28 cellular contexts compared by ENCODE assay signal in the genomic region with DNA sequence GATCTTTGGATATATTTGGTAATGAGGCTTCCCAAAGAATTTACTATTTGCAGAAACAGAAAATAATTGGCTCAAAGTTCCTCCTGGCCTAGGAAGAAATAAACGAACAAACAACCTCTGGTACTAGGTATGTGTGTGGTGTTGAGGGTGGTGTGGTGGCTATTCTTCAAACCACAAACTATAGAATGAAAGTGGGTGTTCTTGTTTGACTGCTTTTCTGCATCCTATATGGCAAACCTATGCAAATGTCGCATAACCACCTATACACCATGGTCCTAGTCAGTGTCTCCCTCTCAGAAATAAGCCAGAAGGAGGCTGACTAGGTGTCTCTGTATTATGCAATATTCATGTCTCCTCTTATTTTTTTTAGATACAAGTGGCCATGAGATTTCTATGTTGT.
DNase-seq lines count a peak whose midpoint lies in the region; ATAC-seq and TF ChIP-seq lines count a peak whose summit lies in the region.
"Had no signal": no experiment of that assay in that cellular context is flagged by ENCODE, and none has a peak within 500 bp of the region (broad histone marks: within the 10 kb centered on the region; RNA-seq: fewer than 3 reads in every experiment).

No MANE protein-coding gene starts in this region.

- DNase-seq in NCI-H526 treated with DMSO at 0.1 percent for 48 hours (lab: John Stamatoyannopoulos, UW) = peak; percentile 21
- DNase-seq in LoVo (ENCODE audit: low spot score) = no peak
- DNase-seq in DMS153 (lab: John Stamatoyannopoulos, UW) = no peak
- DNase-seq: activated CD4-positive, alpha-beta T cell treated with anti-CD3 and anti-CD28 coated beads, Interleukin-2, amount 10 ng/mL, durations not matched to agents 7 days and 5 days; activated naive CD4-positive, alpha-beta T cell; activated T-cell treated with anti-CD3 and anti-CD28 coated beads, Interleukin-2, amount 50 U/mL, for 72 hours; adrenal gland; BE2C; body of pancreas; CD8-positive, alpha-beta memory T cell; cerebellar nuclear complex; esophagus squamous epithelium; left colon; NCI-H1436 treated with DMSO at 0.1 percent for 48 hours; NCI-H446 treated with DMSO at 0.1 percent for 48 hours; posterior cingulate gyrus; right lobe of liver; Right ventricle myocardium superior; stimulated activated CD4-positive, alpha-beta T cell treated with anti-CD3 and anti-CD28 coated beads, Interleukin-2, amount 100 ng/mL, for 48 hours; transverse colon; WERI-Rb-1 had no signal

- H3K27me3 Mint-ChIP-seq in stimulated activated memory B cell treated with anti-CD40 and anti-IgM and Interleukin-4, amounts not matched to agents 10 μg/mL and 1 μg/mL and 100 μg/mL, for 72 hours = no peaks in the 10 kb centered on the region
- H3K27me3 Mint-ChIP-seq: activated CD4-positive, alpha-beta T cell treated with anti-CD3 and anti-CD28 coated beads, Interleukin-2, amount 10 ng/mL, durations not matched to agents 7 days and 5 days; CD8-positive, alpha-beta memory T cell; memory B cell had no signal

- ATAC-seq in GM18505 (IDR thresholded peaks at IDR 0.05; ENCODE audit: unreplicated experiment) (peak; percentile 60), GM19395 (IDR thresholded peaks at IDR 0.05; ENCODE audit: unreplicated experiment) (peak; percentile 48), HG02973 (IDR thresholded peaks at IDR 0.05; ENCODE audit: unreplicated experiment) (peak; percentile 41), HG02571 (IDR thresholded peaks at IDR 0.05; ENCODE audit: unreplicated experiment) (no peak)
- no peak for ATAC-seq in stimulated activated memory B cell treated with anti-CD40 and anti-IgM and Interleukin-4, amounts not matched to agents 10 μg/mL and 1 μg/mL and 100 μg/mL, for 72 hours
- ATAC-seq: activated T-cell treated with anti-CD3 and anti-CD28 coated beads, Interleukin-2, amount 50 U/mL, for 72 hours; body of pancreas; HCT116; left colon; right lobe of liver had no signal

- H3K9me3 Mint-ChIP-seq in stimulated activated memory B cell treated with anti-CD40 and anti-IgM and Interleukin-4, amounts not matched to agents 10 μg/mL and 1 μg/mL and 100 μg/mL, for 72 hours = peaks cover 10% of the 10 kb centered on the region
- H3K9me3 Mint-ChIP-seq: activated CD4-positive, alpha-beta T cell treated with anti-CD3 and anti-CD28 coated beads, Interleukin-2, amount 10 ng/mL, durations not matched to agents 7 days and 5 days had no signal

- no peak overlapping the region for H3K27ac Mint-ChIP-seq in stimulated activated memory B cell treated with anti-CD40 and anti-IgM and Interleukin-4, amounts not matched to agents 10 μg/mL and 1 μg/mL and 100 μg/mL, for 72 hours
- H3K27ac Mint-ChIP-seq: activated CD4-positive, alpha-beta T cell treated with anti-CD3 and anti-CD28 coated beads, Interleukin-2, amount 10 ng/mL, durations not matched to agents 7 days and 5 days; activated T-cell treated with anti-CD3 and anti-CD28 coated beads, Interleukin-2, amount 50 U/mL, for 72 hours; CD8-positive, alpha-beta memory T cell; memory B cell had no signal

- H3K4me3 Mint-ChIP-seq in stimulated activated memory B cell treated with anti-CD40 and anti-IgM and Interleukin-4, amounts not matched to agents 10 μg/mL and 1 μg/mL and 100 μg/mL, for 72 hours = no peak overlapping the region
- H3K4me3 Mint-ChIP-seq: activated CD4-positive, alpha-beta T cell treated with anti-CD3 and anti-CD28 coated beads, Interleukin-2, amount 10 ng/mL, durations not matched to agents 7 days and 5 days; activated T-cell treated with anti-CD3 and anti-CD28 coated beads, Interleukin-2, amount 50 U/mL, for 72 hours; CD8-positive, alpha-beta memory T cell; memory B cell had no signal

- no peaks in the 10 kb centered on the region for H3K4me1 Mint-ChIP-seq in stimulated activated memory B cell treated with anti-CD40 and anti-IgM and Interleukin-4, amounts not matched to agents 10 μg/mL and 1 μg/mL and 100 μg/mL, for 72 hours
- H3K4me1 Mint-ChIP-seq: activated CD4-positive, alpha-beta T cell treated with anti-CD3 and anti-CD28 coated beads, Interleukin-2, amount 10 ng/mL, durations not matched to agents 7 days and 5 days; CD8-positive, alpha-beta memory T cell; memory B cell had no signal

- TF ChIP-seq POLR2A in GM18505 (IDR thresholded peaks at IDR 0.05; ENCODE audit: borderline replicate concordance, extremely low read depth, insufficient read depth, insufficient read length) = no peak

- no peaks in the 10 kb centered on the region for H3K36me3 Mint-ChIP-seq in stimulated activated memory B cell treated with anti-CD40 and anti-IgM and Interleukin-4, amounts not matched to agents 10 μg/mL and 1 μg/mL and 100 μg/mL, for 72 hours
- H3K36me3 Mint-ChIP-seq: CD8-positive, alpha-beta memory T cell; memory B cell had no signal

Comparison
In these comparisons a context has a peak if more than half of its experiments do, and no peak if none do; other contexts are left out.
1. ATAC-seq: peak in GM18505 (single experiment), GM19395 (single experiment) and HG02973 (single experiment); none in stimulated activated memory B cell treated with anti-CD40 and anti-IgM and Interleukin-4, amounts not matched to agents 10 μg/mL and 1 μg/mL and 100 μg/mL, for 72 hours (single experiment) and HG02571 (single experiment).